16 cellular contexts compared by ENCODE assay signal in genomic region chr11:75164318-75164827, GRCh38. TPM values are rescaled to one million over a fixed set of nuclear protein-coding genes. Genes with fewer than 3 reads are reported as not detected.
"Had no signal": no experiment of that assay in that cellular context is flagged by ENCODE, and none has a peak within 500 bp of the region (broad histone marks: within the 10 kb centered on the region; RNA-seq: fewer than 3 reads in every experiment).

No MANE protein-coding gene starts in this region.

- H3K36me3 Mint-ChIP-seq: activated naive CD8-positive, alpha-beta T cell; brain had no signal

- ATAC-seq: activated CD8-positive, alpha-beta memory T cell treated with anti-CD3 and anti-CD28 coated beads, Interleukin-2, amount 10 ng/mL, durations not matched to agents 7 days and 5 days; activated T-cell treated with anti-CD3 and anti-CD28 coated beads, Interleukin-2, amount 50 U/mL, for 4 hours; foreskin keratinocyte; naive thymus-derived CD4-positive, alpha-beta T cell had no signal

- H3K9me3 Mint-ChIP-seq: T-helper 2 cell treated with Interferon-gamma antibody and Interleukin-4, amounts not matched to agents 5 μg/mL and 100 μg/mL, for 36 hours had no signal

- DNase-seq: activated CD4-positive, alpha-beta T cell treated with anti-CD3 and anti-CD28 coated beads, Interleukin-2, amount 50 U/mL, for 48 hours; activated CD4-positive, CD25-positive, alpha-beta regulatory T cell treated with anti-CD3 and anti-CD28 coated beads, Interleukin-2, amount 50 U/mL, for 72 hours; activated CD8-positive, alpha-beta memory T cell treated with anti-CD3 and anti-CD28 coated beads, Interleukin-2, amount 10 ng/mL, durations not matched to agents 7 days and 5 days; activated effector memory CD4-positive, alpha-beta T cell treated with anti-CD3 and anti-CD28 coated beads, Interleukin-2, amount 50 U/mL, for 16 hours; activated T-cell treated with anti-CD3 and anti-CD28 coated beads, Interleukin-2, amount 50 U/mL, for 4 hours; amygdala; foreskin keratinocyte; islet precursor cell; midbrain; naive thymus-derived CD4-positive, alpha-beta T cell; stimulated activated CD4-positive, alpha-beta T cell treated with anti-CD3 and anti-CD28 coated beads, Interleukin-4, amount 100 ng/mL, for 24 hours; stomach; thyroid gland had no signal

- H3K4me3 Mint-ChIP-seq: activated CD8-positive, alpha-beta memory T cell treated with anti-CD3 and anti-CD28 coated beads, Interleukin-2, amount 10 ng/mL, durations not matched to agents 7 days and 5 days; activated naive CD8-positive, alpha-beta T cell; activated T-cell treated with anti-CD3 and anti-CD28 coated beads, Interleukin-2, amount 50 U/mL, for 4 hours; brain; naive thymus-derived CD4-positive, alpha-beta T cell; T-helper 2 cell treated with Interferon-gamma antibody and Interleukin-4, amounts not matched to agents 5 μg/mL and 100 μg/mL, for 36 hours had no signal

- H3K27me3 Mint-ChIP-seq: activated naive CD8-positive, alpha-beta T cell had no signal

- H3K27ac Mint-ChIP-seq: activated CD8-positive, alpha-beta memory T cell treated with anti-CD3 and anti-CD28 coated beads, Interleukin-2, amount 10 ng/mL, durations not matched to agents 7 days and 5 days; activated naive CD8-positive, alpha-beta T cell; brain; naive thymus-derived CD4-positive, alpha-beta T cell had no signal

RNA-seq across cellular contexts. Expression of gene SLCO2B1, which starts 13.5 kb away (rescaled TPM):
- total RNA-seq: activated CD8-positive, alpha-beta memory T cell treated with anti-CD3 and anti-CD28 coated beads, Interleukin-2, amount 10 ng/mL, durations not matched to agents 7 days and 5 days; foreskin keratinocyte had no signal
